8 cellular contexts compared by ENCODE assay signal in the genomic region with DNA sequence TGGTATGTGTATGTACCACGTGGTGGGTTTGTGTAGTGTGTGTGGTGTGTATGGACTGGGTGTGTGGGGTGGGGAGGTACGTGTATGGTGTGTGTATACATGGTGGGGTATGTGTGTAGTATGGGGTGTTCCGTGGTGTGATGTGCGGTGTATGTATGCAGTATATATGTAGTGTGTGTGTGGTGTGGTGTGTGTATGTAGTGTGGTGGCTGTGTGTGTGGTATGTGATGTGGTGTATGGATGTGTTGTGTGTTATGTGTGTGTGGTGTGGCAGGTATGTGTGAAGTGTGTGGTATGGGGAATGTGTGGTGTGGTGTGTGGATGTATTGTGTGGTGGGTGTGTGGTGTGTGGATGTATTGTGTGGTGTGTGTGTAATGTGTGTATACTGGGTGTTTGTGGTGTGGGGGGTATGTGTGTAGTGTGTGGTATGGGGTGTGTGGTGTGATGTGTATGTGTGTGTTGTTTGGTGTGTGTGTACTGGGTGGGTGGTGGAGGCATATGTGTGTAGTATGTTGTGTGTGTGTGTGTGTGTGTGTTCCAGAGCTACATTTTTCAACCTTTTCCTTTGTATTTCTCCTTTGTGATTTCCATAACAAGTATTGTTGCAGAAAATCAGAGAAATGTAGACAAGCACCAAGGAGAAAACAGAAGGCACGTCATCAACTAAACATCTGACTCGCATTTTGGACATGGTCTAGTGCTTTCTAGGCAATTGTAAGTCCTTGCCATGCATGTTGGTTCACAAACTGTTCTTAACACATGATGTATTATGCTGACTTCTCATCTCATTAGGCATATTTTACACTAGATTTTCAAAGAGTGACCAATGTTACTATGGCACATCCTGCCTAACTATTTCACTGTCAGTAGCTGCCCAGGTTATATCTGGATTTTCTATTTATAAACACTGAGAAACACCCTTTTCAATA. TPM values are rescaled to one million over a fixed set of nuclear protein-coding genes. Genes with fewer than 3 reads are reported as not detected.
DNase-seq lines count a peak whose midpoint lies in the region; ATAC-seq, FAIRE-seq and TF ChIP-seq lines count a peak whose summit lies in the region.

No MANE protein-coding gene starts in this region.

- BruUV-seq in PC-9 (replicated peaks; lab: Mats Ljungman, UMichigan): no TSS peak

- no peaks in the 10 kb centered on the region for H3K27me3 ChIP-seq in PC-9 (ENCODE audit: insufficient read depth, low read depth)

- TF ChIP-seq CTCF in HEK293 (tag by site-specific recombination; IDR thresholded peaks at IDR 0.05): no peak
- no peak for TF ChIP-seq CTCF in mucosa of descending colon (IDR thresholded peaks at IDR 0.05)
- TF ChIP-seq CTCF in PC-9 (conservative IDR thresholded peaks at IDR 0.05): no peak
- TF ChIP-seq CTCF in omental fat pad (IDR thresholded peaks at IDR 0.05): no peak

- H2AFZ ChIP-seq in PC-9: no peak overlapping the region

- no peaks in the 10 kb centered on the region for H3K79me2 ChIP-seq in PC-9 (ENCODE audit: low read depth)

- no peak for TF ChIP-seq POLR2A in GM12892 (IDR thresholded peaks at IDR 0.05; ENCODE audit: low read depth, low read length)

- H3K36me3 Mint-ChIP-seq in activated CD8-positive, alpha-beta T cell treated with anti-CD3 and anti-CD28 coated beads, Interleukin-2, amount 10 ng/mL, durations not matched to agents 7 days and 5 days (ENCODE audit: low read depth): peaks cover 76% of the 10 kb centered on the region

- FAIRE-seq in GM12892 (lab: Jason Lieb, UNC): peak; percentile 95

- no peaks in the 10 kb centered on the region; the same call in 1 of the 2 replicates for H4K20me1 ChIP-seq in PC-9 (ENCODE audit: insufficient read depth)

- DNase-seq in GM12892 (ENCODE audit: insufficient read length) (no peak), mucosa of descending colon (no peak), PC-9 (no peak), omental fat pad (ENCODE audit: low spot score) (no peak)
- DNase-seq in activated CD8-positive, alpha-beta T cell treated with anti-CD3 and anti-CD28 coated beads, Interleukin-2, amount 10 ng/mL, durations not matched to agents 7 days and 5 days: no peak
- no peak for DNase-seq in stimulated activated CD4-positive, alpha-beta T cell treated with anti-CD3 and anti-CD28 coated beads, Interleukin-4, amount 100 ng/mL, for 4 hours

- no peaks in the 10 kb centered on the region for H3K9me3 Mint-ChIP-seq in activated CD8-positive, alpha-beta T cell treated with anti-CD3 and anti-CD28 coated beads, Interleukin-2, amount 10 ng/mL, durations not matched to agents 7 days and 5 days (ENCODE audit: insufficient read depth)

- H3K9me3 ChIP-seq in HEK293 (ENCODE audit: control insufficient read depth, insufficient read depth, low read depth, low read length): no peaks in the 10 kb centered on the region
- H3K9me3 ChIP-seq in mucosa of descending colon: no peaks in the 10 kb centered on the region
- H3K9me3 ChIP-seq in PC-9 (ENCODE audit: insufficient read depth, low read depth): no peaks in the 10 kb centered on the region

- POLR2A ChIA-PET in HEK293 (lab: Yijun Ruan, JAX): no interaction called here
- POLR2A ChIA-PET in activated CD8-positive, alpha-beta T cell treated with anti-CD3 and anti-CD28 coated beads, Interleukin-2, amount 10 ng/mL, durations not matched to agents 7 days and 5 days (lab: Charles Lee): interaction anchor here (0.7 to 2.4 kb wide), 7 partner anchors 11 to 44 kb away, joined by 3 to 12 read pairs (median 4); no protein-coding TSS in a partner anchor
- POLR2A ChIA-PET in PC-9 (lab: Charles Lee; ENCODE audit: unreplicated experiment): no interaction called here

- H3K4me3 ChIP-seq in HEK293 (ENCODE audit: low read depth, low read length) (no peak overlapping the region), mucosa of descending colon (no peak overlapping the region), PC-9 (no peak overlapping the region)

- peaks cover 90% of the 10 kb centered on the region for H3K4me1 Mint-ChIP-seq in activated CD8-positive, alpha-beta T cell treated with anti-CD3 and anti-CD28 coated beads, Interleukin-2, amount 10 ng/mL, durations not matched to agents 7 days and 5 days (ENCODE audit: low read depth)

- CTCF ChIA-PET in HEK293 (lab: Yijun Ruan, JAX) (no interaction called here), PC-9 (lab: Charles Lee) (interaction anchor here (0.9 kb wide), 1 partner anchor 126 kb away, joined by 4 read pairs; no protein-coding TSS in a partner anchor)
- CTCF ChIA-PET in activated CD8-positive, alpha-beta T cell treated with anti-CD3 and anti-CD28 coated beads, Interleukin-2, amount 10 ng/mL, durations not matched to agents 7 days and 5 days (lab: Charles Lee): interaction anchor here (0.7 to 5.2 kb wide), 6 partner anchors 18 to 71 kb away, joined by 3 to 40 read pairs (median 3); no protein-coding TSS in a partner anchor

- intact Hi-C loops in mucosa of descending colon (cut with DNase I, micrococcal nuclease): no loop called here
- intact Hi-C loops in PC-9 (cut with micrococcal nuclease; ENCODE audit: unreplicated experiment): no loop called here

- H3K4me2 ChIP-seq in PC-9: no peak overlapping the region

- H3K36me3 ChIP-seq in HEK293 (ENCODE audit: control insufficient read depth in 2 of 2, insufficient read depth in 1 of 2, low read length in 2 of 2): peaks cover 0 to 4% of the 10 kb centered on the region in 2 experiments; a peak in 2 of 3 replicates
- no peaks in the 10 kb centered on the region for H3K36me3 ChIP-seq in mucosa of descending colon (ENCODE audit: low read depth)
- no peaks in the 10 kb centered on the region for H3K36me3 ChIP-seq in PC-9 (ENCODE audit: low read depth)

- peak overlapping the region; percentile 72 for H3K4me3 Mint-ChIP-seq in activated CD8-positive, alpha-beta T cell treated with anti-CD3 and anti-CD28 coated beads, Interleukin-2, amount 10 ng/mL, durations not matched to agents 7 days and 5 days

- no peaks in the 10 kb centered on the region for H3K27me3 Mint-ChIP-seq in activated CD8-positive, alpha-beta T cell treated with anti-CD3 and anti-CD28 coated beads, Interleukin-2, amount 10 ng/mL, durations not matched to agents 7 days and 5 days (ENCODE audit: low read depth)

- H3F3A ChIP-seq in PC-9 (ENCODE audit: insufficient read depth, low read depth): no peaks in the 10 kb centered on the region

- peak overlapping the region; percentile 89 for H3K27ac Mint-ChIP-seq in activated CD8-positive, alpha-beta T cell treated with anti-CD3 and anti-CD28 coated beads, Interleukin-2, amount 10 ng/mL, durations not matched to agents 7 days and 5 days

- no peak overlapping the region for H3K27ac ChIP-seq in HEK293 (ENCODE audit: extremely low read depth, low read depth, low read length)
- H3K27ac ChIP-seq in PC-9: no peak overlapping the region

- H3K9me2 ChIP-seq in PC-9 (ENCODE audit: insufficient read depth): no peaks in the 10 kb centered on the region

- H3K4me1 ChIP-seq in HEK293 (ENCODE audit: control insufficient read depth, insufficient read depth, low read length) (no peaks in the 10 kb centered on the region), mucosa of descending colon (ENCODE audit: low read depth) (no peaks in the 10 kb centered on the region), PC-9 (replicated peaks; ENCODE audit: insufficient read depth) (no peaks in the 10 kb centered on the region)

- ATAC-seq in activated CD8-positive, alpha-beta T cell treated with anti-CD3 and anti-CD28 coated beads, Interleukin-2, amount 10 ng/mL, durations not matched to agents 7 days and 5 days: no peak
- ATAC-seq in mucosa of descending colon (peak; percentile 6), HG02970 (IDR thresholded peaks at IDR 0.05; ENCODE audit: low FRiP score, unreplicated experiment) (no peak), omental fat pad (ENCODE audit: low FRiP score) (no peak)

TF ChIP-seq in HEK293, 187 proteins besides CTCF, POLR2A, EP300 and RAD21:
- TF ChIP-seq ZNF239 (tag by site-specific recombination; IDR thresholded peaks at IDR 0.05) (peak; percentile 10; the same call in 1 of the 2 replicates), ZSCAN4 (tag by site-specific recombination; IDR thresholded peaks at IDR 0.05) (0 out of 2 replicates have a peak, but pooled peaks have one; percentile 24), ZFP41 (tag by site-specific recombination; IDR thresholded peaks at IDR 0.05; ENCODE audit: borderline replicate concordance) (no peak)

RNA-seq across cellular contexts. Expression of gene SEMA4D, which starts 13.2 kb away (rescaled TPM):
- 54.7 TPM for polyA plus RNA-seq in GM12892 (2012; ENCODE audit: missing spikeins)
- 100 to 1,000 TPM; 314 to 321 TPM for total RNA-seq in activated CD8-positive, alpha-beta T cell treated with anti-CD3 and anti-CD28 coated beads, Interleukin-2, amount 10 ng/mL, durations not matched to agents 7 days and 5 days
- total RNA-seq in mucosa of descending colon: 10 to 100 TPM; 20.9 to 26.9 (median 23.1) TPM
- 48.4 and 58.3 TPM in 2 replicates for total RNA-seq in PC-9 (2021)
- 10 to 100 TPM; 14.2 to 49.5 (median 18.3) TPM for total RNA-seq in omental fat pad
